ENCODE assay signal across 12 cellular contexts in the genomic region with DNA sequence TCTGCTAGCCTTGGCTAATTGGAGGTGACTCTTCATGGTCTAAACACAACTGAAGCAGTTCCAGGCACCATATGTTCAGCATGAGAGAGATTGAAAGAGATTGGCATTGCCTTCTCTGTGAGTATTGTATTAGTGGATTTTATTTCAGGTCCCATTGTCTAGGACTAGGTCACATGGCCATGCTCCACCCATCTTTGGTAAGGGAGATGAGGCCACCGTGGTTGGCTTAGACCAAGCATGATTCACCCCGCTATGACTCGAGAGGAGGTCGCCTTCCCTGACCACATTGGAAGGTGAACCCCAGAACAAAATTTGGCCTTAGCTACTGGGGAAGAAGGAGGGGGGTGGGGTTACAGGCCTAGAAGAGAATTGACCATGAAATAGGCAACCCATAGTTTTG.
DNase-seq lines count a peak whose midpoint lies in the region; ATAC-seq and TF ChIP-seq lines count a peak whose summit lies in the region.
"Had no signal": no experiment of that assay in that cellular context is flagged by ENCODE, and none has a peak within 500 bp of the region (broad histone marks: within the 10 kb centered on the region; RNA-seq: fewer than 3 reads in every experiment).

No MANE protein-coding gene starts in this region.

- DNase-seq in Daoy (ENCODE audit: low read depth) (peak; percentile 60), HS-5 (ENCODE audit: low read depth) (peak; percentile 30), natural killer cell (no peak), putamen (ENCODE audit: low spot score) (no peak), NCI-H1930 (lab: John Stamatoyannopoulos, UW) (no peak), cerebellar nuclear complex (lab: John Stamatoyannopoulos, UW) (no peak)
- DNase-seq in activated CD4-positive, alpha-beta memory T cell treated with anti-CD3 and anti-CD28 coated beads for 36 hours: peak; percentile 51
- DNase-seq: aorta, NCI-H2081 had no signal

- POLR2A ChIA-PET in activated CD4-positive, alpha-beta memory T cell treated with anti-CD3 and anti-CD28 coated beads for 36 hours (lab: Charles Lee): no interaction called here

- H3K4me1 Mint-ChIP-seq in activated CD4-positive, alpha-beta memory T cell treated with anti-CD3 and anti-CD28 coated beads for 36 hours (ENCODE audit: low read depth): peaks cover 7% of the 10 kb centered on the region
- peaks cover 4 to 5% of the 10 kb centered on the region in 2 donors for H3K4me1 Mint-ChIP-seq in natural killer cell
- H3K4me1 Mint-ChIP-seq: mesothelial cell of epicardium had no signal

- CTCF ChIA-PET in activated CD4-positive, alpha-beta memory T cell treated with anti-CD3 and anti-CD28 coated beads for 36 hours (lab: Charles Lee): no interaction called here

- no peak for TF ChIP-seq CTCF in natural killer cell (IDR thresholded peaks at IDR 0.05)

- H3K27ac Mint-ChIP-seq in activated CD4-positive, alpha-beta memory T cell treated with anti-CD3 and anti-CD28 coated beads for 36 hours: no peak overlapping the region
- H3K27ac Mint-ChIP-seq in natural killer cell: no peak overlapping the region
- H3K27ac Mint-ChIP-seq: mesothelial cell of epicardium; T-helper 1 cell treated with Interleukin-12 subunit alpha and Interleukin-12 subunit beta and Interleukin-4 antibody, amounts not matched to agents 30 μg/mL and 1 μg/mL, for 36 hours had no signal

- H3K27me3 Mint-ChIP-seq in activated CD4-positive, alpha-beta memory T cell treated with anti-CD3 and anti-CD28 coated beads for 36 hours: no peaks in the 10 kb centered on the region
- H3K27me3 Mint-ChIP-seq in natural killer cell (ENCODE audit: low read depth in 2 of 2): no peaks in the 10 kb centered on the region

- no peak overlapping the region for H3K4me3 Mint-ChIP-seq in activated CD4-positive, alpha-beta memory T cell treated with anti-CD3 and anti-CD28 coated beads for 36 hours
- H3K4me3 Mint-ChIP-seq in natural killer cell: no peak overlapping the region
- H3K4me3 Mint-ChIP-seq: mesothelial cell of epicardium; T-helper 1 cell treated with Interleukin-12 subunit alpha and Interleukin-12 subunit beta and Interleukin-4 antibody, amounts not matched to agents 30 μg/mL and 1 μg/mL, for 36 hours had no signal

- H3K9me3 Mint-ChIP-seq in activated CD4-positive, alpha-beta memory T cell treated with anti-CD3 and anti-CD28 coated beads for 36 hours: no peaks in the 10 kb centered on the region
- H3K9me3 Mint-ChIP-seq in natural killer cell: no peaks in the 10 kb centered on the region
- H3K9me3 Mint-ChIP-seq: T-helper 1 cell treated with Interleukin-12 subunit alpha and Interleukin-12 subunit beta and Interleukin-4 antibody, amounts not matched to agents 30 μg/mL and 1 μg/mL, for 36 hours had no signal

- H3K36me3 Mint-ChIP-seq in activated CD4-positive, alpha-beta memory T cell treated with anti-CD3 and anti-CD28 coated beads for 36 hours: no peaks in the 10 kb centered on the region
- H3K36me3 Mint-ChIP-seq in natural killer cell: no peaks in the 10 kb centered on the region
- H3K36me3 Mint-ChIP-seq: mesothelial cell of epicardium had no signal

- ATAC-seq in natural killer cell: peak in 2 of 3 donors; percentile 41 to 65
- ATAC-seq in HG03135 (IDR thresholded peaks at IDR 0.05; ENCODE audit: unreplicated experiment): no peak

- intact Hi-C loops in activated CD4-positive, alpha-beta memory T cell treated with anti-CD3 and anti-CD28 coated beads for 36 hours (cut with micrococcal nuclease): no loop called here
- intact Hi-C loops in natural killer cell (cut with micrococcal nuclease): no loop called here

Comparison
In these comparisons a context has a peak if more than half of its experiments do, and no peak if none do; other contexts are left out.
1. DNase-seq: peak in Daoy (single experiment), HS-5 (single experiment) and activated CD4-positive, alpha-beta memory T cell treated with anti-CD3 and anti-CD28 coated beads for 36 hours (single experiment); none in natural killer cell (single experiment), putamen (single experiment), NCI-H1930 (0 of 2) and cerebellar nuclear complex (0 of 2).